24 cellular contexts compared by ENCODE assay signal in genomic region chr18:79697976-79698375, GRCh38. TPM values are rescaled to one million over a fixed set of nuclear protein-coding genes. Genes with fewer than 3 reads are reported as not detected.
DNase-seq lines count a peak whose midpoint lies in the region; ATAC-seq and TF ChIP-seq lines count a peak whose summit lies in the region.
"Had no signal": no experiment of that assay in that cellular context is flagged by ENCODE, and none has a peak within 500 bp of the region (broad histone marks: within the 10 kb centered on the region; RNA-seq: fewer than 3 reads in every experiment).

No MANE protein-coding gene starts in this region.

- no peak overlapping the region for H3K4me2 ChIP-seq in neuronal stem cell (ENCODE audit: insufficient read depth, low read length, poor library complexity, severe bottlenecking)
- H3K4me2 ChIP-seq: BLaER1 treated with 17β-estradiol and CSF1 and Interleukin-3, amounts not matched to agents 10 nM and 100 nM; GM23338; KMS-11; PC-9 had no signal

- no peaks in the 10 kb centered on the region for H3K27me3 ChIP-seq in neuronal stem cell (ENCODE audit: control insufficient read depth in 3 of 3, insufficient read depth in 3 of 3, low read depth in 1 of 3, low read length in 3 of 3)
- no peaks in the 10 kb centered on the region for H3K27me3 ChIP-seq in sigmoid colon
- H3K27me3 ChIP-seq: BLaER1 treated with 17β-estradiol and CSF1 and Interleukin-3, amounts not matched to agents 10 nM and 100 nM had no signal

- H2BK5ac ChIP-seq in neuronal stem cell (ENCODE audit: low read length): no peak overlapping the region

- H2BK12ac ChIP-seq in neuronal stem cell (ENCODE audit: low read length): no peak overlapping the region

- no peak for TF ChIP-seq POLR2A in sigmoid colon (IDR thresholded peaks at IDR 0.05)

- intact Hi-C loops in activated CD4-positive, alpha-beta memory T cell treated with anti-CD3 and anti-CD28 coated beads for 36 hours (cut with micrococcal nuclease): no loop called here
- intact Hi-C loops in sigmoid colon (cut with DNase I): no loop called here

- peaks cover 32 to 61% of the 10 kb centered on the region in 2 donors for H3K36me3 ChIP-seq in neuronal stem cell (replicated peaks in 1 of 2; ENCODE audit: control insufficient read depth in 2 of 2, insufficient read depth in 2 of 2, low read length in 2 of 2)
- H3K36me3 ChIP-seq in sigmoid colon: peaks cover 12 to 61% (median 43%) of the 10 kb centered on the region in 4 donors

- H3K27me3 Mint-ChIP-seq in activated CD4-positive, alpha-beta memory T cell treated with anti-CD3 and anti-CD28 coated beads for 36 hours: no peaks in the 10 kb centered on the region
- no peaks in the 10 kb centered on the region for H3K27me3 Mint-ChIP-seq in activated CD4-positive, alpha-beta memory T cell treated with anti-CD3 and anti-CD28 coated beads, Interleukin-2, amount 10 ng/mL, durations not matched to agents 7 days and 5 days
- H3K27me3 Mint-ChIP-seq in effector memory CD8-positive, alpha-beta T cell: no peaks in the 10 kb centered on the region
- H3K27me3 Mint-ChIP-seq: CD4-positive, alpha-beta memory T cell had no signal

- no peak overlapping the region for H3K27ac ChIP-seq in neuronal stem cell (replicated peaks; ENCODE audit: low read length)
- H3K27ac ChIP-seq in sigmoid colon: no peak overlapping the region
- H3K27ac ChIP-seq: 22Rv1; BLaER1 treated with 17β-estradiol and CSF1 and Interleukin-3, amounts not matched to agents 10 nM and 100 nM; KMS-11; PC-9 had no signal

- no peak overlapping the region for H3K4me3 Mint-ChIP-seq in activated CD4-positive, alpha-beta memory T cell treated with anti-CD3 and anti-CD28 coated beads for 36 hours
- no peak overlapping the region for H3K4me3 Mint-ChIP-seq in activated CD4-positive, alpha-beta memory T cell treated with anti-CD3 and anti-CD28 coated beads, Interleukin-2, amount 10 ng/mL, durations not matched to agents 7 days and 5 days
- H3K4me3 Mint-ChIP-seq in effector memory CD8-positive, alpha-beta T cell: no peak overlapping the region
- H3K4me3 Mint-ChIP-seq: CD4-positive, alpha-beta memory T cell; GM23338 had no signal

- ATAC-seq in effector memory CD8-positive, alpha-beta T cell (replicated peaks): no peak
- ATAC-seq: GM23338 had no signal

- peaks cover 8% of the 10 kb centered on the region for H3K4me1 Mint-ChIP-seq in activated CD4-positive, alpha-beta memory T cell treated with anti-CD3 and anti-CD28 coated beads for 36 hours (ENCODE audit: low read depth)
- H3K4me1 Mint-ChIP-seq in activated CD4-positive, alpha-beta memory T cell treated with anti-CD3 and anti-CD28 coated beads, Interleukin-2, amount 10 ng/mL, durations not matched to agents 7 days and 5 days: no peaks in the 10 kb centered on the region
- H3K4me1 Mint-ChIP-seq in effector memory CD8-positive, alpha-beta T cell (ENCODE audit: low read depth in 2 of 2): peaks cover 3 to 6% of the 10 kb centered on the region in 2 donors

- H3K36me3 Mint-ChIP-seq in activated CD4-positive, alpha-beta memory T cell treated with anti-CD3 and anti-CD28 coated beads for 36 hours: peaks cover 37% of the 10 kb centered on the region
- H3K36me3 Mint-ChIP-seq in activated CD4-positive, alpha-beta memory T cell treated with anti-CD3 and anti-CD28 coated beads, Interleukin-2, amount 10 ng/mL, durations not matched to agents 7 days and 5 days (ENCODE audit: low read depth): peaks cover 59% of the 10 kb centered on the region
- peaks cover 83% of the 10 kb centered on the region for H3K36me3 Mint-ChIP-seq in effector memory CD8-positive, alpha-beta T cell (ENCODE audit: insufficient read depth)

- no peak for DNase-seq in activated CD4-positive, alpha-beta memory T cell treated with anti-CD3 and anti-CD28 coated beads for 36 hours
- DNase-seq in activated CD4-positive, alpha-beta memory T cell treated with anti-CD3 and anti-CD28 coated beads, Interleukin-2, amount 10 ng/mL, durations not matched to agents 7 days and 5 days: no peak
- no peak for DNase-seq in effector memory CD8-positive, alpha-beta T cell
- DNase-seq in neuronal stem cell (ENCODE audit: low spot score): no peak
- peak; percentile 35 for DNase-seq in sigmoid colon
- no peak for DNase-seq in stimulated activated CD4-positive, alpha-beta T cell treated with anti-CD3 and anti-CD28 coated beads, Interleukin-1b, Interleukin-23, amount 100 ng/mL, for 48 hours
- DNase-seq in GM20000 (ENCODE audit: low spot score): no peak
- DNase-seq in GF-D8 (lab: John Stamatoyannopoulos, UW): no peak
- DNase-seq: ACHN; Caco-2; CD4-positive, alpha-beta memory T cell; DMS153; HCEC 1CT; NCI-H1092 treated with DMSO at 0.1 percent for 48 hours; NCI-H1436 treated with DMSO at 0.1 percent for 48 hours; NCI-H1930; NCI-H226; NCI-H510A treated with DMSO at 0.1 percent for 48 hours; NCI-H748 treated with DMSO at 0.1 percent for 48 hours; PC-9 had no signal

- H4K91ac ChIP-seq in neuronal stem cell (ENCODE audit: low read depth, low read length, poor library complexity): no peak overlapping the region

- TF ChIP-seq CTCF in sigmoid colon (IDR thresholded peaks at IDR 0.05): no peak
- TF ChIP-seq CTCF in GM20000 (IDR thresholded peaks at IDR 0.05; ENCODE audit: extremely low read depth, missing control alignments): no peak

- peaks cover 10% of the 10 kb centered on the region for H3K79me1 ChIP-seq in neuronal stem cell (ENCODE audit: low read depth, low read length)

- no peaks in the 10 kb centered on the region for H3K9me3 Mint-ChIP-seq in activated CD4-positive, alpha-beta memory T cell treated with anti-CD3 and anti-CD28 coated beads for 36 hours
- H3K9me3 Mint-ChIP-seq in activated CD4-positive, alpha-beta memory T cell treated with anti-CD3 and anti-CD28 coated beads, Interleukin-2, amount 10 ng/mL, durations not matched to agents 7 days and 5 days: no peaks in the 10 kb centered on the region
- H3K9me3 Mint-ChIP-seq in effector memory CD8-positive, alpha-beta T cell: no peaks in the 10 kb centered on the region
- H3K9me3 Mint-ChIP-seq: CD4-positive, alpha-beta memory T cell; GM23338 had no signal

- POLR2A ChIA-PET in activated CD4-positive, alpha-beta memory T cell treated with anti-CD3 and anti-CD28 coated beads for 36 hours (lab: Charles Lee): no interaction called here
- POLR2A ChIA-PET in activated CD4-positive, alpha-beta memory T cell treated with anti-CD3 and anti-CD28 coated beads, Interleukin-2, amount 10 ng/mL, durations not matched to agents 7 days and 5 days (lab: Charles Lee): no interaction called here

- CTCF ChIA-PET in activated CD4-positive, alpha-beta memory T cell treated with anti-CD3 and anti-CD28 coated beads for 36 hours (lab: Charles Lee): no interaction called here
- CTCF ChIA-PET in activated CD4-positive, alpha-beta memory T cell treated with anti-CD3 and anti-CD28 coated beads, Interleukin-2, amount 10 ng/mL, durations not matched to agents 7 days and 5 days (lab: Charles Lee): no interaction called here

- H4K8ac ChIP-seq in neuronal stem cell (ENCODE audit: low read depth, low read length): no peak overlapping the region

- H3K9ac ChIP-seq in neuronal stem cell (ENCODE audit: low read depth, low read length, poor library complexity): peak overlapping the region; percentile 60
- H3K9ac ChIP-seq: BLaER1 treated with 17β-estradiol and CSF1 and Interleukin-3, amounts not matched to agents 10 nM and 100 nM; KMS-11 had no signal

- no peak overlapping the region for H3K23ac ChIP-seq in neuronal stem cell (ENCODE audit: low read depth, low read length, poor library complexity)

- no CpG with 5 or more reads among the region's 22 CpGs for WGBS in neuronal stem cell (ENCODE audit: extremely low coverage in 2 of 2, insufficient read length in 2 of 2, insufficient replicate concordance in 1 of 2), 2 donors
- WGBS in sigmoid colon, 2 donors: 96% methylated on average over 22 of the region's 22 CpGs

- no peak overlapping the region for H3K14ac ChIP-seq in neuronal stem cell (ENCODE audit: low read length)

- peak overlapping the region; percentile 13 for H3K27ac Mint-ChIP-seq in activated CD4-positive, alpha-beta memory T cell treated with anti-CD3 and anti-CD28 coated beads for 36 hours
- H3K27ac Mint-ChIP-seq in activated CD4-positive, alpha-beta memory T cell treated with anti-CD3 and anti-CD28 coated beads, Interleukin-2, amount 10 ng/mL, durations not matched to agents 7 days and 5 days: no peak overlapping the region
- H3K27ac Mint-ChIP-seq in effector memory CD8-positive, alpha-beta T cell: peak overlapping the region; percentile 58 to 84
- H3K27ac Mint-ChIP-seq: GM23338 had no signal

- TF ChIP-seq EP300 in sigmoid colon (IDR thresholded peaks at IDR 0.05): no peak

- H2BK15ac ChIP-seq in neuronal stem cell (ENCODE audit: low read length): no peak overlapping the region

- no peak overlapping the region for H2BK120ac ChIP-seq in neuronal stem cell (ENCODE audit: low read depth, low read length)

- H3K4me1 ChIP-seq in neuronal stem cell (ENCODE audit: control insufficient read depth in 2 of 2, insufficient read depth in 1 of 2, low read depth in 1 of 2, low read length in 2 of 2): peaks cover 0 to 5% of the 10 kb centered on the region in 2 donors
- H3K4me1 ChIP-seq in sigmoid colon: no peaks in the 10 kb centered on the region
- H3K4me1 ChIP-seq: Caco-2 had no signal

- H3K4me3 ChIP-seq in neuronal stem cell (ENCODE audit: low read length in 2 of 2) (no peak overlapping the region), sigmoid colon (no peak overlapping the region)
- H3K4me3 ChIP-seq: BLaER1 treated with 17β-estradiol and CSF1 and Interleukin-3, amounts not matched to agents 10 nM and 100 nM; GM23338; PC-9 had no signal

- no peak overlapping the region for H2AK5ac ChIP-seq in neuronal stem cell (ENCODE audit: low read depth, low read length)

- H2AFZ ChIP-seq in neuronal stem cell (ENCODE audit: low read length): no peak overlapping the region
- H2AFZ ChIP-seq: GM23338, PC-9 had no signal

- no peak overlapping the region for H3K18ac ChIP-seq in neuronal stem cell (ENCODE audit: low read length)

- H3K9me3 ChIP-seq in neuronal stem cell (replicated peaks in 1 of 2; ENCODE audit: control insufficient read depth in 2 of 2, insufficient read depth in 1 of 2, low read depth in 1 of 2, low read length in 2 of 2) (no peaks in the 10 kb centered on the region), sigmoid colon (no peaks in the 10 kb centered on the region)
- H3K9me3 ChIP-seq: Caco-2 had no signal

- no peak overlapping the region for H3K4ac ChIP-seq in neuronal stem cell (ENCODE audit: low read length)

RNA-seq across cellular contexts. Expression of gene CTDP1, which starts 18.4 kb away (rescaled TPM):
- 10 to 100 TPM; 35.4 to 36.0 TPM for total RNA-seq in activated CD4-positive, alpha-beta memory T cell treated with anti-CD3 and anti-CD28 coated beads for 36 hours
- 10 to 100 TPM; 34.8 to 38.0 TPM for total RNA-seq in activated CD4-positive, alpha-beta memory T cell treated with anti-CD3 and anti-CD28 coated beads, Interleukin-2, amount 10 ng/mL, durations not matched to agents 7 days and 5 days
- polyA plus RNA-seq in neuronal stem cell (2013, experiment 1 of 2): 10.5 TPM
- 11.0 TPM for polyA plus RNA-seq in neuronal stem cell (2013, experiment 2 of 2)
- 10 to 100 TPM; 11.1 to 14.7 (median 12.6) TPM for total RNA-seq in sigmoid colon
- polyA plus RNA-seq in sigmoid colon: 10 to 100 TPM; 15.6 to 25.9 (median 22.3) TPM
